In genomic region chr12:65886996-65887395, GRCh38 we compare ENCODE assay signal across 24 cellular contexts.
DNase-seq lines count a peak whose midpoint lies in the region; ATAC-seq, FAIRE-seq and TF ChIP-seq lines count a peak whose summit lies in the region.
"Had no signal": no experiment of that assay in that cellular context is flagged by ENCODE, and none has a peak within 500 bp of the region (broad histone marks: within the 10 kb centered on the region; RNA-seq: fewer than 3 reads in every experiment).

No MANE protein-coding gene starts in this region.

- no peak overlapping the region for H2BK5ac ChIP-seq in mesenchymal stem cell (ENCODE audit: low read depth, low read length, poor library complexity, severe bottlenecking)

- H3K9me2 ChIP-seq in GM23248 (ENCODE audit: insufficient read depth): no peaks in the 10 kb centered on the region

- no peaks in the 10 kb centered on the region for H3K79me1 ChIP-seq in mesenchymal stem cell (replicated peaks; ENCODE audit: low read length, poor library complexity, severe bottlenecking)

- no peak overlapping the region for H3K4me3 Mint-ChIP-seq in astrocyte (ENCODE audit: unreplicated experiment)
- H3K4me3 Mint-ChIP-seq: activated naive CD4-positive, alpha-beta T cell treated with anti-CD3 and anti-CD28 coated beads, Interleukin-2, amount 50 U/mL, for 24 hours; activated T-helper 1 cell treated with anti-CD3 and anti-CD28 coated beads, Interleukin-12 subunit alpha, Interleukin-12 subunit beta, Interleukin-2, Interleukin-4 antibody, amounts not matched to agents 30 ng/mL and 10 ng/mL and 1 ng/mL, durations not matched to agents 14 hours and 24 hours and 36 hours; CD8-positive, alpha-beta memory T cell; GM23338; naive thymus-derived CD8-positive, alpha-beta T cell had no signal

- no peaks in the 10 kb centered on the region for H3K27me3 Mint-ChIP-seq in astrocyte (ENCODE audit: low read depth, unreplicated experiment)

- whole genome bisulfite sequencing in GM23248 (ENCODE audit: low coverage in 1 of 2, low lambda C conversion rate in 2 of 2, missing lambda C conversion rate in 2 of 2), 2 experiments: 84 to 85% methylated on average over 4 of the region's 4 CpGs
- 65% methylated on average over 1 of the region's 4 CpGs for WGBS in mesenchymal stem cell

- DNase-seq in GM23248: peak; percentile 43
- peak; percentile 72 for DNase-seq in M059J (ENCODE audit: low read depth)
- peak; percentile 51 for DNase-seq in astrocyte (ENCODE audit: low read depth)
- no peak for DNase-seq in mesenchymal stem cell
- no peak for DNase-seq in superior temporal gyrus (ENCODE audit: extremely low spot score)
- DNase-seq: activated CD4-positive, alpha-beta T cell treated with anti-CD3 and anti-CD28 coated beads for 4 hours; AML-193; CD8-positive, alpha-beta memory T cell; effector memory CD4-positive, alpha-beta T cell; head of caudate nucleus; left colon; naive thymus-derived CD8-positive, alpha-beta T cell; NCI-H1436 treated with DMSO at 0.1 percent for 48 hours; stimulated activated CD4-positive, alpha-beta T cell treated with anti-CD3 and anti-CD28 coated beads, Interleukin-4, amount 100 ng/mL, for 24 hours; stimulated activated naive CD8-positive, alpha-beta T cell treated with anti-CD3 and anti-CD28 coated beads, Interleukin-15, Interleukin-2, amounts not matched to agents 100 U/mL and 50 U/mL, for 24 hours; tibial artery had no signal

- peaks cover 5% of the 10 kb centered on the region for H3K36me3 Mint-ChIP-seq in astrocyte (ENCODE audit: low read depth, unreplicated experiment)
- H3K36me3 Mint-ChIP-seq: activated naive CD4-positive, alpha-beta T cell treated with anti-CD3 and anti-CD28 coated beads, Interleukin-2, amount 50 U/mL, for 24 hours; CD8-positive, alpha-beta memory T cell; naive thymus-derived CD8-positive, alpha-beta T cell had no signal

- H3K9ac ChIP-seq in GM23248: no peak overlapping the region
- H3K9ac ChIP-seq in astrocyte (ENCODE audit: low read length): no peak overlapping the region
- no peak overlapping the region for H3K9ac ChIP-seq in mesenchymal stem cell (ENCODE audit: low read length)

- H2AFZ ChIP-seq in GM23248: no peak overlapping the region
- no peak overlapping the region for H2AFZ ChIP-seq in astrocyte (ENCODE audit: low read depth, low read length)
- H2AFZ ChIP-seq in mesenchymal stem cell (ENCODE audit: low read depth, low read length): no peak overlapping the region
- H2AFZ ChIP-seq: GM23338 had no signal

- H3K36me3 ChIP-seq in GM23248 (ENCODE audit: low read depth) (0 out of 2 replicates have a peak, but pooled peaks cover 4% of the 10 kb centered on the region), astrocyte (ENCODE audit: insufficient read depth, low read length) (peaks cover 2% of the 10 kb centered on the region), mesenchymal stem cell (ENCODE audit: control insufficient read depth in 1 of 2, insufficient read depth in 2 of 2, low read depth in 1 of 2, low read length in 2 of 2) (peaks cover 15 to 47% of the 10 kb centered on the region in 2 experiments)
- H3K36me3 ChIP-seq: tibial artery had no signal

- no peak overlapping the region for H3K23ac ChIP-seq in mesenchymal stem cell (ENCODE audit: low read length in 2 of 2)

- H2BK120ac ChIP-seq in mesenchymal stem cell (ENCODE audit: low read depth, low read length): no peak overlapping the region

- H3K27ac Mint-ChIP-seq in astrocyte (ENCODE audit: unreplicated experiment): no peak overlapping the region
- H3K27ac Mint-ChIP-seq: activated naive CD4-positive, alpha-beta T cell treated with anti-CD3 and anti-CD28 coated beads, Interleukin-2, amount 50 U/mL, for 24 hours; activated T-helper 1 cell treated with anti-CD3 and anti-CD28 coated beads, Interleukin-12 subunit alpha, Interleukin-12 subunit beta, Interleukin-2, Interleukin-4 antibody, amounts not matched to agents 30 ng/mL and 10 ng/mL and 1 ng/mL, durations not matched to agents 14 hours and 24 hours and 36 hours; CD8-positive, alpha-beta memory T cell; GM23338; naive thymus-derived CD8-positive, alpha-beta T cell had no signal

- H2BK15ac ChIP-seq in mesenchymal stem cell (ENCODE audit: low read depth, poor library complexity, severe bottlenecking): no peak overlapping the region

- ATAC-seq in GM21723 (IDR thresholded peaks at IDR 0.05; ENCODE audit: unreplicated experiment) (no peak), GM21737 (IDR thresholded peaks at IDR 0.05; ENCODE audit: unreplicated experiment) (no peak), GM19324 (IDR thresholded peaks at IDR 0.05; ENCODE audit: low FRiP score, unreplicated experiment) (no peak)
- ATAC-seq: GM12878; GM23338; left colon; naive thymus-derived CD8-positive, alpha-beta T cell; stimulated activated naive CD8-positive, alpha-beta T cell treated with anti-CD3 and anti-CD28 coated beads, Interleukin-15, Interleukin-2, amounts not matched to agents 100 U/mL and 50 U/mL, for 24 hours had no signal

- H3K4me3 ChIP-seq in GM23248: no peak overlapping the region
- no peak overlapping the region for H3K4me3 ChIP-seq in astrocyte (ENCODE audit: insufficient read depth, low read depth, low read length)
- H3K4me3 ChIP-seq in mesenchymal stem cell (ENCODE audit: insufficient read depth in 1 of 2, low read depth in 1 of 2, low read length in 2 of 2): no peak overlapping the region
- H3K4me3 ChIP-seq: GM12878, GM23338, tibial artery had no signal

- in situ Hi-C loops in GM23248 (cut with MboI): no loop called here

- no peak overlapping the region for H3K14ac ChIP-seq in mesenchymal stem cell (ENCODE audit: low read length in 2 of 2)

- TF ChIP-seq CTCF in astrocyte (IDR thresholded peaks at IDR 0.05; ENCODE audit: insufficient read depth, low read depth, low read length): no peak

- H4K20me1 ChIP-seq in GM23248 (ENCODE audit: insufficient read depth) (no peaks in the 10 kb centered on the region), astrocyte (ENCODE audit: insufficient read depth, low read length) (peaks cover 37% of the 10 kb centered on the region)

- no peak overlapping the region for H3K4ac ChIP-seq in mesenchymal stem cell (ENCODE audit: low read depth in 1 of 2, low read length in 2 of 2)

- no peak overlapping the region for H2BK12ac ChIP-seq in mesenchymal stem cell (ENCODE audit: low read length in 2 of 2)

- H4K8ac ChIP-seq in mesenchymal stem cell (ENCODE audit: low read length): no peak overlapping the region

- peaks cover 87% of the 10 kb centered on the region for H3F3A ChIP-seq in GM23248 (ENCODE audit: insufficient read depth)

- no peak for FAIRE-seq in astrocyte (lab: Jason Lieb, UNC)
- FAIRE-seq: GM12878 had no signal

- peaks cover 67% of the 10 kb centered on the region for H3K4me1 ChIP-seq in GM23248 (ENCODE audit: insufficient read depth)
- H3K4me1 ChIP-seq in astrocyte (ENCODE audit: insufficient read depth, low read length): peaks cover 42% of the 10 kb centered on the region
- peaks cover 17% of the 10 kb centered on the region for H3K4me1 ChIP-seq in mesenchymal stem cell (ENCODE audit: control insufficient read depth, insufficient read depth, low read depth, low read length)

- H3K18ac ChIP-seq in mesenchymal stem cell (ENCODE audit: low read depth in 1 of 2, low read length in 2 of 2): no peak overlapping the region

- H3K79me2 ChIP-seq in GM23248 (ENCODE audit: insufficient read depth): peaks cover 80% of the 10 kb centered on the region
- H3K79me2 ChIP-seq in astrocyte (ENCODE audit: insufficient read depth, low read length): peaks cover 76% of the 10 kb centered on the region

- peaks cover 2% of the 10 kb centered on the region for H3K9me3 Mint-ChIP-seq in astrocyte (ENCODE audit: unreplicated experiment)
- H3K9me3 Mint-ChIP-seq: activated naive CD4-positive, alpha-beta T cell treated with anti-CD3 and anti-CD28 coated beads, Interleukin-2, amount 50 U/mL, for 24 hours; activated T-helper 1 cell treated with anti-CD3 and anti-CD28 coated beads, Interleukin-12 subunit alpha, Interleukin-12 subunit beta, Interleukin-2, Interleukin-4 antibody, amounts not matched to agents 30 ng/mL and 10 ng/mL and 1 ng/mL, durations not matched to agents 14 hours and 24 hours and 36 hours; GM23338; naive thymus-derived CD8-positive, alpha-beta T cell had no signal

- H3K9me3 ChIP-seq in GM23248 (ENCODE audit: low read depth) (no peaks in the 10 kb centered on the region), astrocyte (ENCODE audit: insufficient read depth, low read depth, low read length) (no peaks in the 10 kb centered on the region), mesenchymal stem cell (ENCODE audit: control insufficient read depth, low read length) (no peaks in the 10 kb centered on the region)
- H3K9me3 ChIP-seq: tibial artery had no signal

- peaks cover 36% of the 10 kb centered on the region for H3K4me1 Mint-ChIP-seq in astrocyte (ENCODE audit: low read depth, unreplicated experiment)
- H3K4me1 Mint-ChIP-seq: activated naive CD4-positive, alpha-beta T cell treated with anti-CD3 and anti-CD28 coated beads, Interleukin-2, amount 50 U/mL, for 24 hours; CD8-positive, alpha-beta memory T cell had no signal

- H3K27ac ChIP-seq in GM23248: no peak overlapping the region
- H3K27ac ChIP-seq in astrocyte (ENCODE audit: low read depth, low read length): peak overlapping the region; percentile 28
- H3K27ac ChIP-seq in mesenchymal stem cell (ENCODE audit: low read length, poor library complexity, severe bottlenecking): peak overlapping the region; percentile 30
- H3K27ac ChIP-seq: HL-60, tibial artery had no signal

- no peak overlapping the region for H4K91ac ChIP-seq in mesenchymal stem cell (ENCODE audit: low read length)

- H2AK5ac ChIP-seq in mesenchymal stem cell (ENCODE audit: low read length, severe bottlenecking): no peak overlapping the region

- no peaks in the 10 kb centered on the region for H3K27me3 ChIP-seq in GM23248 (replicated peaks; ENCODE audit: insufficient read depth)
- no peaks in the 10 kb centered on the region for H3K27me3 ChIP-seq in astrocyte (ENCODE audit: insufficient read depth, low read length)
- no peaks in the 10 kb centered on the region for H3K27me3 ChIP-seq in mesenchymal stem cell (ENCODE audit: control insufficient read depth in 1 of 2, insufficient read depth in 1 of 2, low read length in 2 of 2)
- H3K27me3 ChIP-seq: tibial artery had no signal

- H3K4me2 ChIP-seq in GM23248 (ENCODE audit: unreplicated experiment): no peak overlapping the region
- H3K4me2 ChIP-seq in astrocyte (ENCODE audit: low read length): no peak overlapping the region
- no peak overlapping the region for H3K4me2 ChIP-seq in mesenchymal stem cell (ENCODE audit: low read length, poor library complexity, severe bottlenecking)
- H3K4me2 ChIP-seq: GM23338 had no signal

Comparison
In these comparisons a context has a peak if more than half of its experiments do, and no peak if none do; other contexts are left out.
1. DNase-seq: peak in GM23248 (single experiment), M059J (single experiment) and astrocyte (single experiment); none in mesenchymal stem cell (single experiment) and superior temporal gyrus (single experiment).